22 cellular contexts compared by ENCODE assay signal in genomic region chr1:76176020-76176419, GRCh38.
DNase-seq lines count a peak whose midpoint lies in the region; ATAC-seq and TF ChIP-seq lines count a peak whose summit lies in the region.
"Had no signal": no experiment of that assay in that cellular context is flagged by ENCODE, and none has a peak within 500 bp of the region (broad histone marks: within the 10 kb centered on the region; RNA-seq: fewer than 3 reads in every experiment).

No MANE protein-coding gene starts in this region.

- H3K9me2 ChIP-seq in Karpas-422 (replicated peaks; ENCODE audit: insufficient read depth, low read length): no peaks in the 10 kb centered on the region

- H3K27me3 Mint-ChIP-seq in osteocyte (ENCODE audit: unreplicated experiment): no peaks in the 10 kb centered on the region
- H3K27me3 Mint-ChIP-seq: stimulated activated naive CD8-positive, alpha-beta T cell treated with anti-CD3 and anti-CD28 coated beads, Interleukin-15, Interleukin-2, amounts not matched to agents 100 ng/mL and 50 ng/mL, for 24 hours had no signal

- no peaks in the 10 kb centered on the region for H3K9me3 ChIP-seq in Karpas-422 (ENCODE audit: low read length)
- H3K9me3 ChIP-seq: right lobe of liver, thyroid gland had no signal

- no peaks in the 10 kb centered on the region for H4K20me1 ChIP-seq in Karpas-422 (ENCODE audit: insufficient read depth, low read depth, low read length)

- H3K27ac Mint-ChIP-seq in osteocyte (ENCODE audit: unreplicated experiment): no peak overlapping the region
- H3K27ac Mint-ChIP-seq: neural progenitor cell; stimulated activated naive CD8-positive, alpha-beta T cell treated with anti-CD3 and anti-CD28 coated beads, Interleukin-15, Interleukin-2, amounts not matched to agents 100 ng/mL and 50 ng/mL, for 24 hours had no signal

- no peak for ATAC-seq in HG02852 (IDR thresholded peaks at IDR 0.05; ENCODE audit: unreplicated experiment)
- ATAC-seq: right lobe of liver had no signal

- peaks cover 4% of the 10 kb centered on the region for H3K4me1 Mint-ChIP-seq in osteocyte (ENCODE audit: unreplicated experiment)
- H3K4me1 Mint-ChIP-seq: neural progenitor cell had no signal

- H3K9ac ChIP-seq in Karpas-422 (ENCODE audit: low read length): peak overlapping the region; percentile 52
- H3K9ac ChIP-seq: neural progenitor cell had no signal

- peak; percentile 28 for DNase-seq in activated T-cell treated with anti-CD3 and anti-CD28 coated beads for 48 hours (ENCODE audit: low read depth)
- DNase-seq in activated T-cell treated with anti-CD3 and anti-CD28 coated beads, Interleukin-2, amount 50 U/mL, for 1 hour: no peak
- peak; percentile 75 for DNase-seq in Karpas-422
- peak; percentile 34 for DNase-seq in astrocyte of the hippocampus (ENCODE audit: low read depth, low spot score)
- DNase-seq in stimulated activated CD8-positive, alpha-beta memory T cell treated with anti-CD3 and anti-CD28 coated beads, Interleukin-15, amount 100 ng/mL, for 48 hours (ENCODE audit: low read depth in 2 of 2): peak; percentile 1 to 25
- DNase-seq in osteocyte (ENCODE audit: extremely low spot score, unreplicated experiment): no peak
- DNase-seq: activated CD4-positive, alpha-beta T cell treated with anti-CD3 and anti-CD28 coated beads for 1 hour; C1 segment of cervical spinal cord; cerebellar nuclear complex; dorsolateral prefrontal cortex; EL; HCEC 1CT; NCI-H1694 treated with DMSO at 0.1 percent for 48 hours; NCI-H526; posterior cingulate gyrus; right lobe of liver; thyroid gland had no signal

- no peak overlapping the region for H3K4me3 Mint-ChIP-seq in osteocyte (ENCODE audit: unreplicated experiment)
- H3K4me3 Mint-ChIP-seq: neural progenitor cell; stimulated activated naive CD8-positive, alpha-beta T cell treated with anti-CD3 and anti-CD28 coated beads, Interleukin-15, Interleukin-2, amounts not matched to agents 100 ng/mL and 50 ng/mL, for 24 hours had no signal

- no peaks in the 10 kb centered on the region for H3K27me3 ChIP-seq in Karpas-422 (ENCODE audit: low read length)
- H3K27me3 ChIP-seq: dorsolateral prefrontal cortex, neural progenitor cell, right lobe of liver, SJCRH30, thyroid gland had no signal

- H3K4me1 ChIP-seq in Karpas-422 (ENCODE audit: low read length): peaks cover 74% of the 10 kb centered on the region
- H3K4me1 ChIP-seq: neural progenitor cell, right lobe of liver, thyroid gland had no signal

- H3K36me3 Mint-ChIP-seq in osteocyte (ENCODE audit: unreplicated experiment): no peaks in the 10 kb centered on the region

- peak overlapping the region; percentile 4; the same call in 1 of the 2 replicates for H2AFZ ChIP-seq in Karpas-422 (ENCODE audit: low read length)
- H2AFZ ChIP-seq: neural progenitor cell had no signal

- H3K4me2 ChIP-seq in Karpas-422 (ENCODE audit: low read depth, low read length, poor library complexity, severe bottlenecking): peak overlapping the region; percentile 34
- H3K4me2 ChIP-seq: neural progenitor cell had no signal

- no peaks in the 10 kb centered on the region for H3K9me3 Mint-ChIP-seq in osteocyte (ENCODE audit: unreplicated experiment)

- no peaks in the 10 kb centered on the region for H3K36me3 ChIP-seq in Karpas-422 (ENCODE audit: insufficient read depth, low read length)
- H3K36me3 ChIP-seq: neural progenitor cell, right lobe of liver, SJCRH30, thyroid gland had no signal

- peak overlapping the region; percentile 88 for H3K27ac ChIP-seq in Karpas-422 (ENCODE audit: low read length)
- H3K27ac ChIP-seq: dorsolateral prefrontal cortex, HL-60, neural progenitor cell, right lobe of liver, SJCRH30, thyroid gland had no signal

- no peak overlapping the region for H3K4me3 ChIP-seq in Karpas-422 (ENCODE audit: low read length)
- H3K4me3 ChIP-seq: dorsolateral prefrontal cortex, neural progenitor cell, right lobe of liver, SJCRH30, thyroid gland had no signal

- TF ChIP-seq CTCF in osteocyte (IDR thresholded peaks at IDR 0.05): no peak

- no peaks in the 10 kb centered on the region for H3K79me2 ChIP-seq in Karpas-422 (ENCODE audit: low read length)

Comparison
In these comparisons a context has a peak if more than half of its experiments do, and no peak if none do; other contexts are left out.
1. DNase-seq: peak in activated T-cell treated with anti-CD3 and anti-CD28 coated beads for 48 hours (single experiment), Karpas-422 (single experiment), astrocyte of the hippocampus (single experiment) and stimulated activated CD8-positive, alpha-beta memory T cell treated with anti-CD3 and anti-CD28 coated beads, Interleukin-15, amount 100 ng/mL, for 48 hours (2 of 2); none in activated T-cell treated with anti-CD3 and anti-CD28 coated beads, Interleukin-2, amount 50 U/mL, for 1 hour (single experiment) and osteocyte (single experiment).